ENCODE assay signal across 15 cellular contexts in the genomic region with DNA sequence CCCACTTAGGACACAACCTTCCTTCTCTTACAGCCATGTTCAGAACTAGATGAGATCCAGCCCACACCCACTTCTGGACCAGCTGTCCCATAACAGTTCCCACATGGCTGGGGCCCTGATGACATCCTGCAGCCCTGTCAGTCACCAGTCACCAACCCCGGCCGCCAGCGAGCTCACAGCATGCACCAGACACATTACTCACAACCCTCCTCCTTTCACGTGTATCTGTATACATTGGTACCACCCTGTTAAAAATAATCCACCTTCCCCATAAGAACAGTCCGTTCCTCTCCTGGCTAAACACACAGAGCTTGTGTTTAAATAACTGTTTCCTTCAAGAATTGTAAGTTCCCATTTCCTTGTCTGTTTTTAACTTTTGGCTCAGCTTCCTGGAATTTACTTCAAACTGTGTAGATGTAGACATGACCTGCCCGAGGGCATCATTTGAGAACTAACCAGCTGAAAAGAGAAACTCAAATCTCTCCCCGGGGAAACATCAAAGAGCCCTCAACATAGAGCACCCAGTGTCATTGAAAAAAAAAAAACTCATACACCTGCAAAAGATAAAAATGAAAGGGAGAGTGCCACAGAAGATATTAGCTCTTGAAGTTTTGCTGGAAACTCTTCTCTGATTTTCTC. TPM values are rescaled to one million over a fixed set of nuclear protein-coding genes. Genes with fewer than 3 reads are reported as not detected.
DNase-seq lines count a peak whose midpoint lies in the region; ATAC-seq, FAIRE-seq and TF ChIP-seq lines count a peak whose summit lies in the region.
"Had no signal": no experiment of that assay in that cellular context is flagged by ENCODE, and none has a peak within 500 bp of the region (broad histone marks: within the 10 kb centered on the region; RNA-seq: fewer than 3 reads in every experiment).

No MANE protein-coding gene starts in this region.

- H3K9me3 ChIP-seq in SK-N-SH (no peaks in the 10 kb centered on the region), RWPE2 (ENCODE audit: severe bottlenecking) (no peaks in the 10 kb centered on the region), kidney (ENCODE audit: control insufficient read depth in 1 of 2, low read length in 2 of 2) (no peaks in the 10 kb centered on the region), HAP-1 (no peaks in the 10 kb centered on the region)
- H3K9me3 ChIP-seq: transverse colon had no signal

- H3K27ac ChIP-seq in SK-N-SH (ENCODE audit: low read depth in 2 of 2, low read length in 1 of 2) (no peak overlapping the region), RWPE2 (ENCODE audit: poor library complexity, severe bottlenecking) (no peak overlapping the region), kidney (ENCODE audit: low read depth in 2 of 2, low read length in 2 of 2) (no peak overlapping the region)
- H3K27ac ChIP-seq: KMS-11, parathyroid adenoma, transverse colon had no signal

- TF ChIP-seq CTCF in SK-N-SH (IDR thresholded peaks at IDR 0.05) (no peak), RWPE2 (IDR thresholded peaks at IDR 0.05; ENCODE audit: poor library complexity, severe bottlenecking) (no peak), bronchial epithelial cell (IDR thresholded peaks at IDR 0.05; ENCODE audit: insufficient read depth, low read length, severe bottlenecking) (no peak), kidney (IDR thresholded peaks at IDR 0.05; ENCODE audit: borderline replicate concordance, extremely low read depth, insufficient read depth) (no peak)

- H3K27me3 ChIP-seq in SK-N-SH (ENCODE audit: insufficient read depth), result no peaks in the 10 kb centered on the region; the same call in 1 of the 2 replicates
- H3K27me3 ChIP-seq in RWPE2 (ENCODE audit: insufficient read depth, poor library complexity, severe bottlenecking), result peaks cover 10% of the 10 kb centered on the region
- peaks cover 4% of the 10 kb centered on the region for H3K27me3 ChIP-seq in bronchial epithelial cell (ENCODE audit: control insufficient read depth, insufficient read depth, low read length)
- H3K27me3 ChIP-seq in HAP-1 (ENCODE audit: low read depth), result peaks cover 6% of the 10 kb centered on the region; the same call in 1 of the 2 replicates

- no peak overlapping the region for H3K9ac ChIP-seq in SK-N-SH
- no peak overlapping the region for H3K9ac ChIP-seq in kidney (ENCODE audit: low read length in 2 of 2)
- H3K9ac ChIP-seq: KMS-11, parathyroid adenoma had no signal

- no peaks in the 10 kb centered on the region for H3F3A ChIP-seq in SK-N-SH (replicated peaks; ENCODE audit: insufficient read depth)

- CTCF ChIA-PET in SK-N-SH (lab: Yijun Ruan, JAX), result interaction anchor here (1.1 to 1.4 kb wide), 2 partner anchors 53 to 99 kb away, joined by 3 to 5 read pairs; no protein-coding TSS in a partner anchor

- intact Hi-C loops in kidney (cut with DNase I), result no loop called here

- ATAC-seq in SK-N-SH treated with all-trans-retinoic acid at 6 μM for 48 hours, result no peak
- ATAC-seq in RWPE2 (ENCODE audit: low read depth), result peak; percentile 33; the same call in 1 of the 3 replicates
- ATAC-seq in GM19035 (IDR thresholded peaks at IDR 0.05; ENCODE audit: unreplicated experiment), result no peak
- ATAC-seq: Panc1 had no signal

- H3K9me2 ChIP-seq in SK-N-SH, result no peaks in the 10 kb centered on the region

- H3K79me2 ChIP-seq in SK-N-SH (ENCODE audit: insufficient read depth), result no peaks in the 10 kb centered on the region
- H3K79me2 ChIP-seq: parathyroid adenoma had no signal

- in situ Hi-C loops in HAP-1 (cut with MboI; ENCODE audit: low sequenced_read_pairs), result no loop called here

- peaks cover 0 to 6% of the 10 kb centered on the region in 2 experiments; a peak in 1 of 4 replicates for H3K4me1 ChIP-seq in SK-N-SH (ENCODE audit: control insufficient read depth in 1 of 2, insufficient read depth in 2 of 2, low read depth in 1 of 2, low read length in 1 of 2)
- H3K4me1 ChIP-seq in RWPE2 (ENCODE audit: insufficient read depth, poor library complexity, severe bottlenecking), result no peaks in the 10 kb centered on the region
- no peaks in the 10 kb centered on the region for H3K4me1 ChIP-seq in kidney (ENCODE audit: control insufficient read depth in 1 of 2, insufficient read depth in 1 of 2, low read depth in 1 of 2, low read length in 2 of 2)
- H3K4me1 ChIP-seq in HAP-1, result no peaks in the 10 kb centered on the region
- H3K4me1 ChIP-seq: parathyroid adenoma, transverse colon had no signal

- POLR2A ChIA-PET in SK-N-SH (lab: Yijun Ruan, JAX), result interaction anchor here (1.1 kb wide), 1 partner anchor 47 kb away, joined by 3 read pairs; no protein-coding TSS in a partner anchor

- TF ChIP-seq EP300 in SK-N-SH (IDR thresholded peaks at IDR 0.05; ENCODE audit: borderline replicate concordance in 1 of 2, low read depth in 1 of 2, low read length in 1 of 2), result no peak

- H3K4me2 ChIP-seq in SK-N-SH, result no peak overlapping the region
- H3K4me2 ChIP-seq: KMS-11 had no signal

- FAIRE-seq in bronchial epithelial cell (lab: Jason Lieb, UNC) (peak; percentile 40), kidney (lab: Jason Lieb, UNC) (no peak)
- FAIRE-seq: A204.1 had no signal

- no peak overlapping the region for H2AFZ ChIP-seq in SK-N-SH (ENCODE audit: low read depth)
- H2AFZ ChIP-seq: parathyroid adenoma had no signal

- no peak overlapping the region for H3K4me3 ChIP-seq in SK-N-SH (ENCODE audit: low read depth in 2 of 2, low read length in 1 of 2)
- H3K4me3 ChIP-seq in RWPE2 (ENCODE audit: severe bottlenecking), result no peak overlapping the region
- H3K4me3 ChIP-seq in bronchial epithelial cell (ENCODE audit: low read depth, low read length), result no peak overlapping the region
- H3K4me3 ChIP-seq in kidney (ENCODE audit: low read length in 2 of 2), result no peak overlapping the region
- H3K4me3 ChIP-seq in HAP-1, result no peak overlapping the region
- H3K4me3 ChIP-seq: transverse colon had no signal

- H3K36me3 ChIP-seq in SK-N-SH (replicated peaks in 1 of 2; ENCODE audit: control insufficient read depth in 1 of 2, insufficient read depth in 2 of 2, low read length in 1 of 2) (no peaks in the 10 kb centered on the region), RWPE2 (ENCODE audit: low read depth) (no peaks in the 10 kb centered on the region), bronchial epithelial cell (ENCODE audit: control insufficient read depth, insufficient read depth, low read length) (no peaks in the 10 kb centered on the region), kidney (ENCODE audit: control insufficient read depth in 1 of 2, insufficient read depth in 2 of 2, low read length in 2 of 2) (no peaks in the 10 kb centered on the region), HAP-1 (replicated peaks) (no peaks in the 10 kb centered on the region)
- H3K36me3 ChIP-seq: transverse colon had no signal

- TF ChIP-seq RAD21 in SK-N-SH (IDR thresholded peaks at IDR 0.05; ENCODE audit: low read length), result no peak

- DNase-seq in SK-N-SH, result peak; percentile 33
- DNase-seq in RWPE2 (ENCODE audit: low spot score), result no peak
- DNase-seq in bronchial epithelial cell (ENCODE audit: low read depth), result peak; percentile 10
- DNase-seq in stimulated activated CD8-positive, alpha-beta memory T cell treated with anti-CD3 and anti-CD28 coated beads, Interleukin-15, amount 100 ng/mL, for 48 hours (ENCODE audit: low read depth in 2 of 2), result peak; percentile 1
- DNase-seq in kidney, result no peak
- DNase-seq in HAP-1 (ENCODE audit: low spot score in 2 of 2), result no peak
- DNase-seq: mesendoderm, NCI-H2029 treated with DMSO at 0.1 percent for 48 hours, transverse colon had no signal

- 35% methylated on average over 7 of the region's 7 CpGs for WGBS in SK-N-SH (ENCODE audit: low lambda C conversion rate)

- no peaks in the 10 kb centered on the region for H4K20me1 ChIP-seq in SK-N-SH (ENCODE audit: insufficient read depth)

TF ChIP-seq in SK-N-SH, 30 proteins besides CTCF, POLR2A, EP300 and RAD21 (continues in another document):
- TF ChIP-seq RFX5 (IDR thresholded peaks at IDR 0.05; ENCODE audit: low read length) (no peak), MEF2A (IDR thresholded peaks at IDR 0.05; ENCODE audit: borderline replicate concordance, low read depth) (no peak), ELF1 (IDR thresholded peaks at IDR 0.05) (no peak), POLR2AphosphoS5 (IDR thresholded peaks at IDR 0.05; ENCODE audit: low read depth, low read length) (no peak)

TF ChIP-seq in SK-N-SH treated with all-trans-retinoic acid at 6 μM for 48 hours, 23 proteins besides CTCF, POLR2A, EP300 and RAD21:
- TF ChIP-seq ZNF565 (CRISPR knock-in tag; conservative IDR thresholded peaks at IDR 0.05; ENCODE audit: low read depth), result no peak
- TF ChIP-seq OSR1 (CRISPR knock-in tag; IDR thresholded peaks at IDR 0.05), result no peak
- no peak for TF ChIP-seq TCF4 (CRISPR knock-in tag; IDR thresholded peaks at IDR 0.05; ENCODE audit: borderline replicate concordance)
- TF ChIP-seq, protein P1, sequence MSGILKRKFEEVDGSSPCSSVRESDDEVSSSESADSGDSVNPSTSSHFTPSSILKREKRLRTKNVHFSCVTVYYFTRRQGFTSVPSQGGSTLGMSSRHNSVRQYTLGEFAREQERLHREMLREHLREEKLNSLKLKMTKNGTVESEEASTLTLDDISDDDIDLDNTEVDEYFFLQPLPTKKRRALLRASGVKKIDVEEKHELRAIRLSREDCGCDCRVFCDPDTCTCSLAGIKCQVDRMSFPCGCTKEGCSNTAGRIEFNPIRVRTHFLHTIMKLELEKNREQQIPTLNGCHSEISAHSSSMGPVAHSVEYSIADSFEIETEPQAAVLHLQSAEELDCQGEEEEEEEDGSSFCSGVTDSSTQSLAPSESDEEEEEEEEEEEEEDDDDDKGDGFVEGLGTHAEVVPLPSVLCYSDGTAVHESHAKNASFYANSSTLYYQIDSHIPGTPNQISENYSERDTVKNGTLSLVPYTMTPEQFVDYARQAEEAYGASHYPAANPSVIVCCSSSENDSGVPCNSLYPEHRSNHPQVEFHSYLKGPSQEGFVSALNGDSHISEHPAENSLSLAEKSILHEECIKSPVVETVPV (CRISPR knock-in tag; IDR thresholded peaks at IDR 0.05), result no peak

RNA-seq across cellular contexts. Expression of a gene that starts 26.0 kb away (rescaled TPM):
- polyA plus RNA-seq in SK-N-SH (2012; rRNA removed) (0.03 TPM in 1 of 2 replicates, not detected in the other), kidney (ENCODE audit: insufficient read depth, low read depth, low replicate concordance) (not detected)
- under 0.01 TPM in 2 replicates for polyA plus RNA-seq in SK-N-SH (2012; cell fraction: cytosol; rRNA removed)
- not detected in 2 replicates for polyA plus RNA-seq in SK-N-SH (2012; cell fraction: nucleus; rRNA removed)
- total RNA-seq in bronchial epithelial cell (not detected in 2 replicates), kidney (not detected)
- total RNA-seq: transverse colon had no signal

Comparison
In these comparisons a context has a peak if more than half of its experiments do, and no peak if none do; other contexts are left out.
1. DNase-seq: peak in SK-N-SH (single experiment), bronchial epithelial cell (single experiment) and stimulated activated CD8-positive, alpha-beta memory T cell treated with anti-CD3 and anti-CD28 coated beads, Interleukin-15, amount 100 ng/mL, for 48 hours (2 of 2); none in RWPE2 (single experiment), kidney (single experiment) and HAP-1 (0 of 2).